7 cellular contexts compared by ENCODE assay signal in genomic region chr9:127714916-127715442, GRCh38. TPM values are rescaled to one million over a fixed set of nuclear protein-coding genes. Genes with fewer than 3 reads are reported as not detected.
DNase-seq lines count a peak whose midpoint lies in the region; ATAC-seq, FAIRE-seq and TF ChIP-seq lines count a peak whose summit lies in the region.

No MANE protein-coding gene starts in this region.

- POLR2A ChIA-PET in HepG2 (lab: Yijun Ruan, JAX) = interaction anchor here (0.8 to 2.4 kb wide), 6 partner anchors 9 to 107 kb away, joined by 3 to 11 read pairs (median 5); partner anchors contain the start of gene TOR2A

- in situ Hi-C loops in GM13977 (cut with MboI; ENCODE audit: low pct_unique_long_range_greater_than_20kb, low sequenced_read_pairs, unreplicated experiment) = no loop called here
- in situ Hi-C loops in brain microvascular endothelial cell (cut with HindIII; ENCODE audit: low pct_ligation_motif_present, low sequenced_read_pairs) = no loop called here
- in situ Hi-C loops in HepG2 (cut with HindIII; ENCODE audit: extremely low pct_ligation_motif_present, low pct_unique_long_range_greater_than_20kb) = no loop called here

- TF ChIP-seq RAD21 in HepG2 (CRISPR knock-in tag; IDR thresholded peaks at IDR 0.05) = no peak

- no peaks in the 10 kb centered on the region for H3K36me3 ChIP-seq in brain microvascular endothelial cell (replicated peaks)
- H3K36me3 ChIP-seq in HepG2 (replicated peaks in 1 of 2; ENCODE audit: control insufficient read depth in 1 of 2, insufficient read depth in 2 of 2, low read length in 2 of 2) = no peaks in the 10 kb centered on the region
- no peaks in the 10 kb centered on the region for H3K36me3 ChIP-seq in thyroid gland

- CTCF ChIA-PET in HepG2 (lab: Yijun Ruan, JAX; ENCODE audit: low intra/inter-chr PET ratio, low total read pairs) = no interaction called here

- H2AFZ ChIP-seq in HepG2 (ENCODE audit: low read length) = no peak overlapping the region

- DNase-seq in GM13977 (ENCODE audit: low spot score) (peak; percentile 58), HuH-7.5 (ENCODE audit: low spot score) (peak; percentile 55), brain microvascular endothelial cell (no peak), HepG2 (ENCODE audit: low spot score) (no peak), thyroid gland (peak; percentile 36 to 41), cerebellum (ENCODE audit: low spot score) (no peak)

- ATAC-seq in HepG2 (peak; percentile 25), HG02870 (IDR thresholded peaks at IDR 0.05; ENCODE audit: unreplicated experiment) (no peak)

- H3K27ac ChIP-seq in brain microvascular endothelial cell (peak overlapping the region; percentile 51), HepG2 (ENCODE audit: extremely low read length, insufficient read depth, low read length) (no peak overlapping the region), thyroid gland (peak overlapping the region in 2 of 3 donors; percentile 43 to 82)

- H3K4me1 ChIP-seq in HepG2 (ENCODE audit: insufficient read depth, low read length) = peaks cover 40% of the 10 kb centered on the region
- H3K4me1 ChIP-seq in thyroid gland = peaks cover 18 to 33% of the 10 kb centered on the region in 2 donors

- H3K79me2 ChIP-seq in HepG2 (ENCODE audit: insufficient read depth, low read length) = no peaks in the 10 kb centered on the region

- H4K20me1 ChIP-seq in HepG2 (ENCODE audit: insufficient read depth, low read length) = no peaks in the 10 kb centered on the region; the same call in 1 of the 2 replicates

- no peak for TF ChIP-seq EP300 in HepG2 (IDR thresholded peaks at IDR 0.05; ENCODE audit: low read depth in 2 of 2, low read length in 2 of 2)
- TF ChIP-seq EP300 in HepG2 (CRISPR knock-in tag; IDR thresholded peaks at IDR 0.05; ENCODE audit: borderline replicate concordance) = no peak

- H3K27me3 ChIP-seq in brain microvascular endothelial cell (replicated peaks) (no peaks in the 10 kb centered on the region), HepG2 (ENCODE audit: control insufficient read depth in 1 of 2, insufficient read depth in 2 of 2, low read length in 2 of 2) (peaks cover 0 to 6% of the 10 kb centered on the region in 2 experiments; a peak in 2 of 5 replicates), thyroid gland (no peaks in the 10 kb centered on the region)

- TF ChIP-seq CTCF in GM13977 (IDR thresholded peaks at IDR 0.05; ENCODE audit: extremely low read depth, insufficient read depth, missing control alignments) (no peak), brain microvascular endothelial cell (IDR thresholded peaks at IDR 0.05; ENCODE audit: low read depth, low read length, missing control alignments) (no peak), HepG2 (CRISPR knock-in tag; IDR thresholded peaks at IDR 0.05) (no peak), thyroid gland (IDR thresholded peaks at IDR 0.05) (no peak)

- intact Hi-C loops in HepG2 (cut with micrococcal nuclease; ENCODE audit: unreplicated experiment) = no loop called here
- intact Hi-C loops in thyroid gland (cut with DNase I) = no loop called here

- peak overlapping the region; percentile 81 for H3K4me3 ChIP-seq in brain microvascular endothelial cell (ENCODE audit: low read depth, low read length)
- peak overlapping the region; percentile 77 to 90 (median 82) for H3K4me3 ChIP-seq in HepG2 (replicated peaks in 1 of 3; ENCODE audit: insufficient read depth in 1 of 3, low read depth in 2 of 3, low read length in 3 of 3)
- peak overlapping the region; percentile 77 to 93 (median 77) for H3K4me3 ChIP-seq in thyroid gland (replicated peaks in 1 of 3)

- TF ChIP-seq POLR2A in HepG2 (IDR thresholded peaks at IDR 0.05; ENCODE audit: insufficient read depth in 1 of 2, low read depth in 2 of 2, low read length in 2 of 2) = no peak
- TF ChIP-seq POLR2A in thyroid gland (IDR thresholded peaks at IDR 0.05) = no peak

- no TSS peak for BruUV-seq in HepG2 (replicated peaks; lab: Mats Ljungman, UMichigan)

- H3K9ac ChIP-seq in HepG2 (ENCODE audit: insufficient read depth, low read depth, low read length) = peak overlapping the region; percentile 55

- 1% methylated on average over 15 of the region's 48 CpGs for WGBS in HepG2 (ENCODE audit: low lambda C conversion rate)
- WGBS in thyroid gland, 2 donors = 0% methylated on average over 15 of the region's 48 CpGs; no CpG with 5 or more reads in 1 of the 2 donors

- H3K4me2 ChIP-seq in HepG2 (ENCODE audit: low read depth, low read length) = peak overlapping the region; percentile 97

- H3K9me3 ChIP-seq in HepG2 (ENCODE audit: low read length) = no peaks in the 10 kb centered on the region
- H3K9me3 ChIP-seq in thyroid gland = no peaks in the 10 kb centered on the region

- FAIRE-seq in HepG2 (lab: Jason Lieb, UNC) = no peak

RNA-seq across cellular contexts. Expression of gene PTRH1, which starts 0.5 kb away (rescaled TPM):
- total RNA-seq in HepG2 (2016; rRNA removed; fragmentation: Illumina TruSeq; extraction: Trizol) = 7.6 and 10.4 TPM in 2 replicates
- total RNA-seq in HepG2 (2016; cell fraction: cytosol; rRNA removed; fragmentation: Illumina TruSeq; extraction: Trizol; ENCODE audit: low read depth) = 3.7 and 4.7 TPM in 2 replicates
- 9.5 and 11.7 TPM in 2 replicates for total RNA-seq in HepG2 (2016; cell fraction: insoluble cytoplasmic fraction; rRNA removed; fragmentation: Illumina TruSeq; extraction: Trizol)
- 3.7 and 4.4 TPM in 2 replicates for total RNA-seq in HepG2 (2016; cell fraction: membrane; rRNA removed; fragmentation: Illumina TruSeq; extraction: Trizol)
- total RNA-seq in HepG2 (2016; cell fraction: nucleus; rRNA removed; fragmentation: Illumina TruSeq; extraction: Trizol) = 3.4 and 3.9 TPM in 2 replicates
- polyA plus RNA-seq in HepG2 (2011; rRNA removed) = 4.0 and 5.4 TPM in 2 replicates
- 5.4 and 8.9 TPM in 2 replicates for polyA plus RNA-seq in HepG2 (2011; cell fraction: cytosol; rRNA removed)
- 6.0 and 7.2 TPM in 2 replicates for polyA plus RNA-seq in HepG2 (2011; cell fraction: nucleus; rRNA removed)
- polyA plus RNA-seq in HepG2 (2012) = 3.0 and 3.2 TPM in 2 replicates
- 3.5 and 3.9 TPM in 2 replicates for polyA plus RNA-seq in HepG2 (2016; cell fraction: cytosol; fragmentation: Illumina TruSeq; extraction: Trizol; ENCODE audit: low read depth)
- polyA plus RNA-seq in HepG2 (2016; cell fraction: insoluble cytoplasmic fraction; fragmentation: Illumina TruSeq; extraction: Trizol; ENCODE audit: low read depth) = 8.4 and 8.9 TPM in 2 replicates
- 3.9 and 4.4 TPM in 2 replicates for polyA plus RNA-seq in HepG2 (2016; cell fraction: membrane; fragmentation: Illumina TruSeq; extraction: Trizol; ENCODE audit: low read depth)
- 6.4 and 9.2 TPM in 2 replicates for polyA plus RNA-seq in HepG2 (2016; cell fraction: nucleus; fragmentation: Illumina TruSeq; extraction: Trizol; ENCODE audit: insufficient read depth, low read depth)
- 5.1 and 17.9 TPM in 2 replicates for polyA minus RNA-seq in HepG2 (2011; rRNA and poly(A)+ RNA removed; ENCODE audit: low replicate concordance)
- 1.8 and 1.9 TPM in 2 replicates for polyA minus RNA-seq in HepG2 (2011; cell fraction: cytosol; rRNA and poly(A)+ RNA removed)
- polyA minus RNA-seq in HepG2 (2011; cell fraction: nucleus; rRNA and poly(A)+ RNA removed) = 1.9 and 3.9 TPM in 2 replicates
- total RNA-seq in thyroid gland = 10 to 100 TPM; 24.1 to 64.3 (median 43.4) TPM
- total RNA-seq in cerebellum = 9.8 TPM

RNA-seq across cellular contexts. Expression of gene TTC16, which starts 0.9 kb away (rescaled TPM):
- not detected in 2 replicates for total RNA-seq in HepG2 (2016; rRNA removed; fragmentation: Illumina TruSeq; extraction: Trizol)
- total RNA-seq in HepG2 (2016; cell fraction: cytosol; rRNA removed; fragmentation: Illumina TruSeq; extraction: Trizol; ENCODE audit: low read depth) = not detected in 2 replicates
- total RNA-seq in HepG2 (2016; cell fraction: insoluble cytoplasmic fraction; rRNA removed; fragmentation: Illumina TruSeq; extraction: Trizol) = not detected in 2 replicates
- total RNA-seq in HepG2 (2016; cell fraction: membrane; rRNA removed; fragmentation: Illumina TruSeq; extraction: Trizol) = not detected in 2 replicates
- not detected in 2 replicates for total RNA-seq in HepG2 (2016; cell fraction: nucleus; rRNA removed; fragmentation: Illumina TruSeq; extraction: Trizol)
- not detected in 2 replicates for polyA plus RNA-seq in HepG2 (2011; rRNA removed)
- 0.03 TPM in 1 of 2 replicates, not detected in the other for polyA plus RNA-seq in HepG2 (2011; cell fraction: cytosol; rRNA removed)
- polyA plus RNA-seq in HepG2 (2011; cell fraction: nucleus; rRNA removed) = 0.08 TPM in 1 of 2 replicates, not detected in the other
- not detected in 2 replicates for polyA plus RNA-seq in HepG2 (2012)
- not detected in 2 replicates for polyA plus RNA-seq in HepG2 (2016; cell fraction: cytosol; fragmentation: Illumina TruSeq; extraction: Trizol; ENCODE audit: low read depth)
- polyA plus RNA-seq in HepG2 (2016; cell fraction: insoluble cytoplasmic fraction; fragmentation: Illumina TruSeq; extraction: Trizol; ENCODE audit: low read depth) = not detected in 2 replicates
- 0.09 TPM in 1 of 2 replicates, not detected in the other for polyA plus RNA-seq in HepG2 (2016; cell fraction: membrane; fragmentation: Illumina TruSeq; extraction: Trizol; ENCODE audit: low read depth)
- polyA plus RNA-seq in HepG2 (2016; cell fraction: nucleus; fragmentation: Illumina TruSeq; extraction: Trizol; ENCODE audit: insufficient read depth, low read depth) = not detected in 2 replicates
- 0.72 TPM in 1 of 2 replicates, not detected in the other for polyA minus RNA-seq in HepG2 (2011; rRNA and poly(A)+ RNA removed; ENCODE audit: low replicate concordance)
- polyA minus RNA-seq in HepG2 (2011; cell fraction: cytosol; rRNA and poly(A)+ RNA removed) = not detected in 2 replicates
- not detected in 2 replicates for polyA minus RNA-seq in HepG2 (2011; cell fraction: nucleus; rRNA and poly(A)+ RNA removed)
- under 1 TPM in 3 of 4 donors, not detected in 1; 0.40 to 0.45 (median 0.44) TPM for total RNA-seq in thyroid gland
- not detected for total RNA-seq in cerebellum

RNA-seq across cellular contexts. Expression of gene CFAP157, which starts 8.2 kb away (rescaled TPM):
- not detected in 2 replicates for total RNA-seq in HepG2 (2016; rRNA removed; fragmentation: Illumina TruSeq; extraction: Trizol)
- 0.09 TPM in 1 of 2 replicates, not detected in the other for total RNA-seq in HepG2 (2016; cell fraction: cytosol; rRNA removed; fragmentation: Illumina TruSeq; extraction: Trizol; ENCODE audit: low read depth)
- 0.11 TPM in 1 of 2 replicates, not detected in the other for total RNA-seq in HepG2 (2016; cell fraction: insoluble cytoplasmic fraction; rRNA removed; fragmentation: Illumina TruSeq; extraction: Trizol)
- total RNA-seq in HepG2 (2016; cell fraction: membrane; rRNA removed; fragmentation: Illumina TruSeq; extraction: Trizol) = not detected in 2 replicates
- not detected in 2 replicates for total RNA-seq in HepG2 (2016; cell fraction: nucleus; rRNA removed; fragmentation: Illumina TruSeq; extraction: Trizol)
- polyA plus RNA-seq in HepG2 (2011; rRNA removed) = 0.07 TPM in 1 of 2 replicates, not detected in the other
- 0.03 TPM in 1 of 2 replicates, not detected in the other for polyA plus RNA-seq in HepG2 (2011; cell fraction: cytosol; rRNA removed)
- polyA plus RNA-seq in HepG2 (2011; cell fraction: nucleus; rRNA removed) = 0.24 and 0.47 TPM in 2 replicates
- 0.15 and 0.28 TPM in 2 replicates for polyA plus RNA-seq in HepG2 (2012)
- polyA plus RNA-seq in HepG2 (2016; cell fraction: cytosol; fragmentation: Illumina TruSeq; extraction: Trizol; ENCODE audit: low read depth) = not detected in 2 replicates
- polyA plus RNA-seq in HepG2 (2016; cell fraction: insoluble cytoplasmic fraction; fragmentation: Illumina TruSeq; extraction: Trizol; ENCODE audit: low read depth) = not detected in 2 replicates
- polyA plus RNA-seq in HepG2 (2016; cell fraction: membrane; fragmentation: Illumina TruSeq; extraction: Trizol; ENCODE audit: low read depth) = not detected in 2 replicates
- polyA plus RNA-seq in HepG2 (2016; cell fraction: nucleus; fragmentation: Illumina TruSeq; extraction: Trizol; ENCODE audit: insufficient read depth, low read depth) = not detected in 2 replicates
- not detected in 2 replicates for polyA minus RNA-seq in HepG2 (2011; rRNA and poly(A)+ RNA removed; ENCODE audit: low replicate concordance)
- polyA minus RNA-seq in HepG2 (2011; cell fraction: cytosol; rRNA and poly(A)+ RNA removed) = not detected in 2 replicates
- 0.12 TPM in 1 of 2 replicates, not detected in the other for polyA minus RNA-seq in HepG2 (2011; cell fraction: nucleus; rRNA and poly(A)+ RNA removed)
- 1 to 10 TPM in 1 of 4 donors, under 1 TPM in 1, not detected in 2; 0.22 to 3.0 TPM for total RNA-seq in thyroid gland
- total RNA-seq in cerebellum = 0.27 TPM

RNA-seq across cellular contexts. Expression of gene TOR2A, which starts 20.1 kb away (rescaled TPM):
- total RNA-seq in HepG2 (2016; rRNA removed; fragmentation: Illumina TruSeq; extraction: Trizol) (5.5 and 7.2 TPM in 2 replicates), thyroid gland (10 to 100 TPM in 3 of 4 donors, 1 to 10 TPM in 1; 8.9 to 23.1 (median 14.2) TPM), cerebellum (8.3 TPM)
- 5.2 and 7.3 TPM in 2 replicates for total RNA-seq in HepG2 (2016; cell fraction: cytosol; rRNA removed; fragmentation: Illumina TruSeq; extraction: Trizol; ENCODE audit: low read depth)
- 4.5 and 7.9 TPM in 2 replicates for total RNA-seq in HepG2 (2016; cell fraction: insoluble cytoplasmic fraction; rRNA removed; fragmentation: Illumina TruSeq; extraction: Trizol)
- total RNA-seq in HepG2 (2016; cell fraction: membrane; rRNA removed; fragmentation: Illumina TruSeq; extraction: Trizol) = 7.9 and 11.8 TPM in 2 replicates
- 6.0 and 8.4 TPM in 2 replicates for total RNA-seq in HepG2 (2016; cell fraction: nucleus; rRNA removed; fragmentation: Illumina TruSeq; extraction: Trizol)
- 3.5 and 4.9 TPM in 2 replicates for polyA plus RNA-seq in HepG2 (2011; rRNA removed)
- 3.9 and 7.0 TPM in 2 replicates for polyA plus RNA-seq in HepG2 (2011; cell fraction: cytosol; rRNA removed)
- polyA plus RNA-seq in HepG2 (2011; cell fraction: nucleus; rRNA removed) = 10.9 and 13.2 TPM in 2 replicates
- polyA plus RNA-seq in HepG2 (2012) = 3.9 and 5.6 TPM in 2 replicates
- polyA plus RNA-seq in HepG2 (2016; cell fraction: cytosol; fragmentation: Illumina TruSeq; extraction: Trizol; ENCODE audit: low read depth) = 7.5 and 14.0 TPM in 2 replicates
- polyA plus RNA-seq in HepG2 (2016; cell fraction: insoluble cytoplasmic fraction; fragmentation: Illumina TruSeq; extraction: Trizol; ENCODE audit: low read depth) = 8.1 and 8.2 TPM in 2 replicates
- polyA plus RNA-seq in HepG2 (2016; cell fraction: membrane; fragmentation: Illumina TruSeq; extraction: Trizol; ENCODE audit: low read depth) = 13.5 and 15.3 TPM in 2 replicates
- 15.9 and 17.9 TPM in 2 replicates for polyA plus RNA-seq in HepG2 (2016; cell fraction: nucleus; fragmentation: Illumina TruSeq; extraction: Trizol; ENCODE audit: insufficient read depth, low read depth)
- polyA minus RNA-seq in HepG2 (2011; rRNA and poly(A)+ RNA removed; ENCODE audit: low replicate concordance) = 5.5 and 15.6 TPM in 2 replicates
- polyA minus RNA-seq in HepG2 (2011; cell fraction: cytosol; rRNA and poly(A)+ RNA removed) = 3.2 and 3.6 TPM in 2 replicates
- 2.4 and 3.0 TPM in 2 replicates for polyA minus RNA-seq in HepG2 (2011; cell fraction: nucleus; rRNA and poly(A)+ RNA removed)

Comparison
In these comparisons a context has a peak if more than half of its experiments do, and no peak if none do; other contexts are left out.
1. DNase-seq: peak in GM13977 (single experiment), HuH-7.5 (single experiment) and thyroid gland (2 of 2); none in brain microvascular endothelial cell (single experiment), HepG2 (single experiment) and cerebellum (single experiment).
2. Peak in every context shown above with its lines, with median percentiles within 50 percentile points of each other: H3K4me3 ChIP-seq.